1 cellular context compared by ENCODE assay signal in the genomic region with DNA sequence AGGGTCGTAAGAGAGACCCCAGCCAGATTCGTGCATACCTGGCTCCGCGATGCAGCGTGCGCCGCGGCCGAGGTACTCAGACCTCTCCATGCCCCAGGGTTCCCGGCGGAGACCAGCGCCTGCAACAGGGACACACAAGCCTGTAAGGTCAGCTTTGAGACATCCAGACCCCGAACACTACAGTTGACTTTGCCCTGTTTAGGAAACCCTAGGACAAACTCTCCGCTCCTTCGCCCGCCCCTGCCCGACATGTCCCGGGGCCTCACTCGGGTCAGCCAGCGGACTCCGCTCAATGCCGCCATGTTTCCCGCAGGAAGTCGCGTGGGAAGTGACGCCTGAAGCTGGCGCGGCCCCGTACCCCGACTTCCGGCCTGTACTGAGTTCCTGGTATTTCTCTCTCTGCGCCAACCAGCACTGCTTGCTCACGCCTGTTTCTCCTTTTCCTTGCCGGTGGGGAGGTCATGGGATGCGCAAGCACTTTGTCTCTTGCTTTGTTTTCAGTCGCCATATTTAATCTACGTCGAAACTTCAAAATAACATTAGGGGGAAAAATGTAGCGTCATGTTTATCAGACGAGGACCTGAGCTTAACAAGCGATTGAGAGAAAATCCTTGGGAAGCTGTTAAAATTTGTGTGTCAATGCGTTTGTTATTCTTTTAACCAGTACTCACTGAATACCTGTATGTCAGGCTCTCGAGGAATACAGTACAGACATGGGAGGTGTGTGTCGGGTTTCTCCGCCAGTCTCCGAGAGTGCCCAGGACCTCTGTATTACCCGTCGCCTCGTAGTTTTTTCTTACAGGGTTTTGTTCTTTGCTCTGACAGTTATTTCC.
A peak's percentile ranks its signal among the peaks of the same experiment; 100 is the strongest.
TF ChIP-seq lines count a peak whose summit lies in the region.

A gene (minus strand): TSS at position 330 of the 833 bp plus-strand sequence. CDS start 28 bp downstream, at position 302.

TF ChIP-seq in K562, 482 proteins besides CTCF, POLR2A, EP300 and RAD21 (continued from another document and continues in another):
- TF ChIP-seq, protein P1, sequence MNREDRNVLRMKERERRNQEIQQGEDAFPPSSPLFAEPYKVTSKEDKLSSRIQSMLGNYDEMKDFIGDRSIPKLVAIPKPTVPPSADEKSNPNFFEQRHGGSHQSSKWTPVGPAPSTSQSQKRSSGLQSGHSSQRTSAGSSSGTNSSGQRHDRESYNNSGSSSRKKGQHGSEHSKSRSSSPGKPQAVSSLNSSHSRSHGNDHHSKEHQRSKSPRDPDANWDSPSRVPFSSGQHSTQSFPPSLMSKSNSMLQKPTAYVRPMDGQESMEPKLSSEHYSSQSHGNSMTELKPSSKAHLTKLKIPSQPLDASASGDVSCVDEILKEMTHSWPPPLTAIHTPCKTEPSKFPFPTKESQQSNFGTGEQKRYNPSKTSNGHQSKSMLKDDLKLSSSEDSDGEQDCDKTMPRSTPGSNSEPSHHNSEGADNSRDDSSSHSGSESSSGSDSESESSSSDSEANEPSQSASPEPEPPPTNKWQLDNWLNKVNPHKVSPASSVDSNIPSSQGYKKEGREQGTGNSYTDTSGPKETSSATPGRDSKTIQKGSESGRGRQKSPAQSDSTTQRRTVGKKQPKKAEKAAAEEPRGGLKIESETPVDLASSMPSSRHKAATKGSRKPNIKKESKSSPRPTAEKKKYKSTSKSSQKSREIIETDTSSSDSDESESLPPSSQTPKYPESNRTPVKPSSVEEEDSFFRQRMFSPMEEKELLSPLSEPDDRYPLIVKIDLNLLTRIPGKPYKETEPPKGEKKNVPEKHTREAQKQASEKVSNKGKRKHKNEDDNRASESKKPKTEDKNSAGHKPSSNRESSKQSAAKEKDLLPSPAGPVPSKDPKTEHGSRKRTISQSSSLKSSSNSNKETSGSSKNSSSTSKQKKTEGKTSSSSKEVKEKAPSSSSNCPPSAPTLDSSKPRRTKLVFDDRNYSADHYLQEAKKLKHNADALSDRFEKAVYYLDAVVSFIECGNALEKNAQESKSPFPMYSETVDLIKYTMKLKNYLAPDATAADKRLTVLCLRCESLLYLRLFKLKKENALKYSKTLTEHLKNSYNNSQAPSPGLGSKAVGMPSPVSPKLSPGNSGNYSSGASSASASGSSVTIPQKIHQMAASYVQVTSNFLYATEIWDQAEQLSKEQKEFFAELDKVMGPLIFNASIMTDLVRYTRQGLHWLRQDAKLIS (CRISPR knock-in tag; IDR thresholded peaks at IDR 0.05) = peak; percentile 78; the same call in 1 of the 2 replicates
- TF ChIP-seq NBN (IDR thresholded peaks at IDR 0.05; ENCODE audit: low read depth) (0 out of 2 replicates have a peak, but pooled peaks have one; percentile 26), KDM1A (IDR thresholded peaks at IDR 0.05) (no peak), ZNF134 (CRISPR knock-in tag; conservative IDR thresholded peaks at IDR 0.05) (no peak), CREM (IDR thresholded peaks at IDR 0.05; ENCODE audit: low read depth) (peak; percentile 99), ESRRB (CRISPR knock-in tag; IDR thresholded peaks at IDR 0.05; ENCODE audit: borderline replicate concordance) (no peak), HDAC2 (IDR thresholded peaks at IDR 0.05) (peak; percentile 72; the same call in 1 of the 2 replicates), KLF10 (CRISPR knock-in tag; IDR thresholded peaks at IDR 0.05) (no peak), CBFB (CRISPR knock-in tag; IDR thresholded peaks at IDR 0.05) (no peak), STAT5A (IDR thresholded peaks at IDR 0.05; ENCODE audit: borderline replicate concordance, low read length) (peak; percentile 61; the same call in 1 of the 2 replicates), ZNF12 (CRISPR knock-in tag; IDR thresholded peaks at IDR 0.05) (no peak; the same call in 1 of the 2 replicates), SAP30 (IDR thresholded peaks at IDR 0.05; ENCODE audit: borderline replicate concordance, insufficient read depth, low read depth, low read length, poor library complexity, severe bottlenecking) (peak; percentile 64), ZNF589 (CRISPR knock-in tag; IDR thresholded peaks at IDR 0.05; ENCODE audit: low read depth) (peak; percentile 76; the same call in 1 of the 2 replicates), SETDB1 (IDR thresholded peaks at IDR 0.05; ENCODE audit: low read length) (no peak), NCOA6 (IDR thresholded peaks at IDR 0.05) (no peak), ZFX (CRISPR knock-in tag; IDR thresholded peaks at IDR 0.05) (peak; percentile 59), MEF2D (tag; conservative IDR thresholded peaks at IDR 0.05; ENCODE audit: low read depth) (no peak), SMAD3 (CRISPR knock-in tag; conservative IDR thresholded peaks at IDR 0.05) (no peak), BACH1 (tag; IDR thresholded peaks at IDR 0.05) (no peak), POLR2AphosphoS5 (IDR thresholded peaks at IDR 0.05; ENCODE audit: control insufficient read depth, insufficient read depth, low read depth, low read length) (peak; percentile 74; the same call in 1 of the 2 replicates), TAF15 (IDR thresholded peaks at IDR 0.05; ENCODE audit: low read depth, low read length) (no peak), FOSL1 (tag; conservative IDR thresholded peaks at IDR 0.05) (no peak), XRCC3 (IDR thresholded peaks at IDR 0.05) (no peak), SUPT5H (IDR thresholded peaks at IDR 0.05) (peak; percentile 80), RBBP5 (IDR thresholded peaks at IDR 0.05; ENCODE audit: borderline replicate concordance, insufficient read depth, low read length, poor library complexity, severe bottlenecking) (peak; percentile 93), TARDBP (IDR thresholded peaks at IDR 0.05) (no peak), COPS2 (conservative IDR thresholded peaks at IDR 0.05) (no peak)
- TF ChIP-seq, protein P2, sequence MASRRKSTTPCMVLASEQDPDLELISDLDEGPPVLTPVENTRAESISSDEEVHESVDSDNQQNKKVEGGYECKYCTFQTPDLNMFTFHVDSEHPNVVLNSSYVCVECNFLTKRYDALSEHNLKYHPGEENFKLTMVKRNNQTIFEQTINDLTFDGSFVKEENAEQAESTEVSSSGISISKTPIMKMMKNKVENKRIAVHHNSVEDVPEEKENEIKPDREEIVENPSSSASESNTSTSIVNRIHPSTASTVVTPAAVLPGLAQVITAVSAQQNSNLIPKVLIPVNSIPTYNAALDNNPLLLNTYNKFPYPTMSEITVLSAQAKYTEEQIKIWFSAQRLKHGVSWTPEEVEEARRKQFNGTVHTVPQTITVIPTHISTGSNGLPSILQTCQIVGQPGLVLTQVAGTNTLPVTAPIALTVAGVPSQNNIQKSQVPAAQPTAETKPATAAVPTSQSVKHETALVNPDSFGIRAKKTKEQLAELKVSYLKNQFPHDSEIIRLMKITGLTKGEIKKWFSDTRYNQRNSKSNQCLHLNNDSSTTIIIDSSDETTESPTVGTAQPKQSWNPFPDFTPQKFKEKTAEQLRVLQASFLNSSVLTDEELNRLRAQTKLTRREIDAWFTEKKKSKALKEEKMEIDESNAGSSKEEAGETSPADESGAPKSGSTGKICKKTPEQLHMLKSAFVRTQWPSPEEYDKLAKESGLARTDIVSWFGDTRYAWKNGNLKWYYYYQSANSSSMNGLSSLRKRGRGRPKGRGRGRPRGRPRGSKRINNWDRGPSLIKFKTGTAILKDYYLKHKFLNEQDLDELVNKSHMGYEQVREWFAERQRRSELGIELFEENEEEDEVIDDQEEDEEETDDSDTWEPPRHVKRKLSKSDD (conservative IDR thresholded peaks at IDR 0.05; ENCODE audit: low read length) = peak; percentile 57; the same call in 1 of the 2 replicates
- TF ChIP-seq, protein P3, sequence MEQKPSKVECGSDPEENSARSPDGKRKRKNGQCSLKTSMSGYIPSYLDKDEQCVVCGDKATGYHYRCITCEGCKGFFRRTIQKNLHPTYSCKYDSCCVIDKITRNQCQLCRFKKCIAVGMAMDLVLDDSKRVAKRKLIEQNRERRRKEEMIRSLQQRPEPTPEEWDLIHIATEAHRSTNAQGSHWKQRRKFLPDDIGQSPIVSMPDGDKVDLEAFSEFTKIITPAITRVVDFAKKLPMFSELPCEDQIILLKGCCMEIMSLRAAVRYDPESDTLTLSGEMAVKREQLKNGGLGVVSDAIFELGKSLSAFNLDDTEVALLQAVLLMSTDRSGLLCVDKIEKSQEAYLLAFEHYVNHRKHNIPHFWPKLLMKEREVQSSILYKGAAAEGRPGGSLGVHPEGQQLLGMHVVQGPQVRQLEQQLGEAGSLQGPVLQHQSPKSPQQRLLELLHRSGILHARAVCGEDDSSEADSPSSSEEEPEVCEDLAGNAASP (IDR thresholded peaks at IDR 0.05) = no peak
- TF ChIP-seq, protein P4, sequence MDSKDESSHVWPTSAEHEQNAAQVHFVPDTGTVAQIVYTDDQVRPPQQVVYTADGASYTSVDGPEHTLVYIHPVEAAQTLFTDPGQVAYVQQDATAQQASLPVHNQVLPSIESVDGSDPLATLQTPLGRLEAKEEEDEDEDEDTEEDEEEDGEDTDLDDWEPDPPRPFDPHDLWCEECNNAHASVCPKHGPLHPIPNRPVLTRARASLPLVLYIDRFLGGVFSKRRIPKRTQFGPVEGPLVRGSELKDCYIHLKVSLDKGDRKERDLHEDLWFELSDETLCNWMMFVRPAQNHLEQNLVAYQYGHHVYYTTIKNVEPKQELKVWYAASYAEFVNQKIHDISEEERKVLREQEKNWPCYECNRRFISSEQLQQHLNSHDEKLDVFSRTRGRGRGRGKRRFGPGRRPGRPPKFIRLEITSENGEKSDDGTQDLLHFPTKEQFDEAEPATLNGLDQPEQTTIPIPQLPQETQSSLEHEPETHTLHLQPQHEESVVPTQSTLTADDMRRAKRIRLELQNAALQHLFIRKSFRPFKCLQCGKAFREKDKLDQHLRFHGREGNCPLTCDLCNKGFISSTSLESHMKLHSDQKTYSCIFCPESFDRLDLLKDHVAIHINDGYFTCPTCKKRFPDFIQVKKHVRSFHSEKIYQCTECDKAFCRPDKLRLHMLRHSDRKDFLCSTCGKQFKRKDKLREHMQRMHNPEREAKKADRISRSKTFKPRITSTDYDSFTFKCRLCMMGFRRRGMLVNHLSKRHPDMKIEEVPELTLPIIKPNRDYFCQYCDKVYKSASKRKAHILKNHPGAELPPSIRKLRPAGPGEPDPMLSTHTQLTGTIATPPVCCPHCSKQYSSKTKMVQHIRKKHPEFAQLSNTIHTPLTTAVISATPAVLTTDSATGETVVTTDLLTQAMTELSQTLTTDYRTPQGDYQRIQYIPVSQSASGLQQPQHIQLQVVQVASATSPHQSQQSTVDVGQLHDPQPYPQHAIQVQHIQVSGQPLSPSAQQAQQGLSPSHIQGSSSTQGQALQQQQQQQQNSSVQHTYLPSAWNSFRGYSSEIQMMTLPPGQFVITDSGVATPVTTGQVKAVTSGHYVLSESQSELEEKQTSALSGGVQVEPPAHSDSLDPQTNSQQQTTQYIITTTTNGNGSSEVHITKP (IDR thresholded peaks at IDR 0.05; ENCODE audit: partially characterized antibody) = peak; percentile 26
- TF ChIP-seq, protein P5, sequence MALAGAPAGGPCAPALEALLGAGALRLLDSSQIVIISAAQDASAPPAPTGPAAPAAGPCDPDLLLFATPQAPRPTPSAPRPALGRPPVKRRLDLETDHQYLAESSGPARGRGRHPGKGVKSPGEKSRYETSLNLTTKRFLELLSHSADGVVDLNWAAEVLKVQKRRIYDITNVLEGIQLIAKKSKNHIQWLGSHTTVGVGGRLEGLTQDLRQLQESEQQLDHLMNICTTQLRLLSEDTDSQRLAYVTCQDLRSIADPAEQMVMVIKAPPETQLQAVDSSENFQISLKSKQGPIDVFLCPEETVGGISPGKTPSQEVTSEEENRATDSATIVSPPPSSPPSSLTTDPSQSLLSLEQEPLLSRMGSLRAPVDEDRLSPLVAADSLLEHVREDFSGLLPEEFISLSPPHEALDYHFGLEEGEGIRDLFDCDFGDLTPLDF (CRISPR knock-in tag; IDR thresholded peaks at IDR 0.05) = no peak
- TF ChIP-seq, protein P6, sequence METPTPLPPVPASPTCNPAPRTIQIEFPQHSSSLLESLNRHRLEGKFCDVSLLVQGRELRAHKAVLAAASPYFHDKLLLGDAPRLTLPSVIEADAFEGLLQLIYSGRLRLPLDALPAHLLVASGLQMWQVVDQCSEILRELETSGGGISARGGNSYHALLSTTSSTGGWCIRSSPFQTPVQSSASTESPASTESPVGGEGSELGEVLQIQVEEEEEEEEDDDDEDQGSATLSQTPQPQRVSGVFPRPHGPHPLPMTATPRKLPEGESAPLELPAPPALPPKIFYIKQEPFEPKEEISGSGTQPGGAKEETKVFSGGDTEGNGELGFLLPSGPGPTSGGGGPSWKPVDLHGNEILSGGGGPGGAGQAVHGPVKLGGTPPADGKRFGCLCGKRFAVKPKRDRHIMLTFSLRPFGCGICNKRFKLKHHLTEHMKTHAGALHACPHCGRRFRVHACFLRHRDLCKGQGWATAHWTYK (CRISPR knock-in tag; IDR thresholded peaks at IDR 0.05) = no peak
- TF ChIP-seq, protein P7, sequence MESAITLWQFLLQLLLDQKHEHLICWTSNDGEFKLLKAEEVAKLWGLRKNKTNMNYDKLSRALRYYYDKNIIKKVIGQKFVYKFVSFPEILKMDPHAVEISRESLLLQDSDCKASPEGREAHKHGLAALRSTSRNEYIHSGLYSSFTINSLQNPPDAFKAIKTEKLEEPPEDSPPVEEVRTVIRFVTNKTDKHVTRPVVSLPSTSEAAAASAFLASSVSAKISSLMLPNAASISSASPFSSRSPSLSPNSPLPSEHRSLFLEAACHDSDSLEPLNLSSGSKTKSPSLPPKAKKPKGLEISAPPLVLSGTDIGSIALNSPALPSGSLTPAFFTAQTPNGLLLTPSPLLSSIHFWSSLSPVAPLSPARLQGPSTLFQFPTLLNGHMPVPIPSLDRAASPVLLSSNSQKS (CRISPR knock-in tag; IDR thresholded peaks at IDR 0.05) = no peak
- TF ChIP-seq, protein P8, sequence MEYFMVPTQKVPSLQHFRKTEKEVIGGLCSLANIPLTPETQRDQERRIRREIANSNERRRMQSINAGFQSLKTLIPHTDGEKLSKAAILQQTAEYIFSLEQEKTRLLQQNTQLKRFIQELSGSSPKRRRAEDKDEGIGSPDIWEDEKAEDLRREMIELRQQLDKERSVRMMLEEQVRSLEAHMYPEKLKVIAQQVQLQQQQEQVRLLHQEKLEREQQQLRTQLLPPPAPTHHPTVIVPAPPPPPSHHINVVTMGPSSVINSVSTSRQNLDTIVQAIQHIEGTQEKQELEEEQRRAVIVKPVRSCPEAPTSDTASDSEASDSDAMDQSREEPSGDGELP (CRISPR knock-in tag; IDR thresholded peaks at IDR 0.05; ENCODE audit: borderline replicate concordance) = peak; percentile 80
- TF ChIP-seq, protein P9, sequence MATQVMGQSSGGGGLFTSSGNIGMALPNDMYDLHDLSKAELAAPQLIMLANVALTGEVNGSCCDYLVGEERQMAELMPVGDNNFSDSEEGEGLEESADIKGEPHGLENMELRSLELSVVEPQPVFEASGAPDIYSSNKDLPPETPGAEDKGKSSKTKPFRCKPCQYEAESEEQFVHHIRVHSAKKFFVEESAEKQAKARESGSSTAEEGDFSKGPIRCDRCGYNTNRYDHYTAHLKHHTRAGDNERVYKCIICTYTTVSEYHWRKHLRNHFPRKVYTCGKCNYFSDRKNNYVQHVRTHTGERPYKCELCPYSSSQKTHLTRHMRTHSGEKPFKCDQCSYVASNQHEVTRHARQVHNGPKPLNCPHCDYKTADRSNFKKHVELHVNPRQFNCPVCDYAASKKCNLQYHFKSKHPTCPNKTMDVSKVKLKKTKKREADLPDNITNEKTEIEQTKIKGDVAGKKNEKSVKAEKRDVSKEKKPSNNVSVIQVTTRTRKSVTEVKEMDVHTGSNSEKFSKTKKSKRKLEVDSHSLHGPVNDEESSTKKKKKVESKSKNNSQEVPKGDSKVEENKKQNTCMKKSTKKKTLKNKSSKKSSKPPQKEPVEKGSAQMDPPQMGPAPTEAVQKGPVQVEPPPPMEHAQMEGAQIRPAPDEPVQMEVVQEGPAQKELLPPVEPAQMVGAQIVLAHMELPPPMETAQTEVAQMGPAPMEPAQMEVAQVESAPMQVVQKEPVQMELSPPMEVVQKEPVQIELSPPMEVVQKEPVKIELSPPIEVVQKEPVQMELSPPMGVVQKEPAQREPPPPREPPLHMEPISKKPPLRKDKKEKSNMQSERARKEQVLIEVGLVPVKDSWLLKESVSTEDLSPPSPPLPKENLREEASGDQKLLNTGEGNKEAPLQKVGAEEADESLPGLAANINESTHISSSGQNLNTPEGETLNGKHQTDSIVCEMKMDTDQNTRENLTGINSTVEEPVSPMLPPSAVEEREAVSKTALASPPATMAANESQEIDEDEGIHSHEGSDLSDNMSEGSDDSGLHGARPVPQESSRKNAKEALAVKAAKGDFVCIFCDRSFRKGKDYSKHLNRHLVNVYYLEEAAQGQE (CRISPR knock-in tag; IDR thresholded peaks at IDR 0.05; ENCODE audit: low read depth) = no peak
